19 cellular contexts compared by ENCODE assay signal in genomic region chr5:80928073-80928472, GRCh38. TPM values are rescaled to one million over a fixed set of nuclear protein-coding genes. Genes with fewer than 3 reads are reported as not detected.
DNase-seq lines count a peak whose midpoint lies in the region; ATAC-seq, FAIRE-seq and TF ChIP-seq lines count a peak whose summit lies in the region.
"Had no signal": no experiment of that assay in that cellular context is flagged by ENCODE, and none has a peak within 500 bp of the region (broad histone marks: within the 10 kb centered on the region; RNA-seq: fewer than 3 reads in every experiment).

No MANE protein-coding gene starts in this region.

- peaks cover 2 to 9% of the 10 kb centered on the region in 2 experiments; a peak in 3 of 5 replicates for H3K27me3 ChIP-seq in K562 (ENCODE audit: control insufficient read depth in 2 of 2, insufficient read depth in 2 of 2, low read length in 2 of 2)
- H3K27me3 ChIP-seq in Peyer's patch: no peaks in the 10 kb centered on the region

- no peaks in the 10 kb centered on the region for H3K4me1 ChIP-seq in K562 (replicated peaks in 1 of 2; ENCODE audit: control insufficient read depth in 2 of 2, insufficient read depth in 2 of 2, low read length in 2 of 2)
- H3K4me1 ChIP-seq in Peyer's patch: no peaks in the 10 kb centered on the region

- intact Hi-C loops in K562 (cut with micrococcal nuclease): no loop called here

- in situ Hi-C loops in K562 (cut with MboI): no loop called here

- H3K9me1 ChIP-seq in K562 (ENCODE audit: control insufficient read depth, insufficient read depth, low read length): no peaks in the 10 kb centered on the region

- H3K9ac ChIP-seq in K562 (ENCODE audit: insufficient read depth in 1 of 2, low read depth in 2 of 2, low read length in 2 of 2): no peak overlapping the region

- peak; percentile 22 for DNase-seq in GM12864 (ENCODE audit: low read depth)
- peak in 1 of 4 experiments; percentile 3 for DNase-seq in K562 (ENCODE audit: extremely low read depth in 1 of 4, low spot score in 3 of 4)
- no peak for DNase-seq in Peyer's patch
- DNase-seq in NCI-H1436 treated with DMSO at 0.1 percent for 48 hours (lab: John Stamatoyannopoulos, UW): no peak
- no peak for DNase-seq in NCI-H345 treated with DMSO at 0.1 percent for 48 hours (lab: John Stamatoyannopoulos, UW; ENCODE audit: unreplicated experiment)
- DNase-seq in glomerular visceral epithelial cell (ENCODE audit: extremely low spot score): no peak
- DNase-seq: 8988T, COR-L47, DMS 273 treated with DMSO at 0.1 percent for 48 hours, NCI-H1092 treated with DMSO at 0.1 percent for 48 hours, NCI-H2081 treated with DMSO at 0.1 percent for 48 hours, NCI-H510A, NCI-H774, PC-3 had no signal

- no peak overlapping the region for H3K4me3 ChIP-seq in GM12864 (ENCODE audit: low read depth, low read length)
- no peak overlapping the region for H3K4me3 ChIP-seq in K562
- H3K4me3 ChIP-seq in Peyer's patch: no peak overlapping the region

- no peak for TF ChIP-seq RAD21 in K562 (CRISPR knock-in tag; conservative IDR thresholded peaks at IDR 0.05 in 1 of 2, IDR thresholded peaks at IDR 0.05 in 1 of 2)

- TF ChIP-seq EP300 in K562 (IDR thresholded peaks at IDR 0.05; ENCODE audit: low read length): no peak

- H4K20me1 ChIP-seq in K562 (replicated peaks; ENCODE audit: control insufficient read depth, insufficient read depth, low read length): no peaks in the 10 kb centered on the region

- POLR2A ChIA-PET in K562 (lab: Yijun Ruan, JAX): interaction anchor here (0.6 kb wide), 1 partner anchor 525 kb away, joined by 3 read pairs; no protein-coding TSS in a partner anchor

- CTCF ChIA-PET in K562 (lab: Yijun Ruan, JAX; ENCODE audit: low intra/inter-chr PET ratio): no interaction called here

- WGBS in K562 (ENCODE audit: insufficient coverage, low coverage, missing lambda C conversion rate): 0% methylated on average over 2 of the region's 2 CpGs

- TF ChIP-seq CTCF in GM12864 (IDR thresholded peaks at IDR 0.05; ENCODE audit: low read depth, low read length, missing control alignments) (no peak), K562 (IDR thresholded peaks at IDR 0.05 in 2 of 3, conservative IDR thresholded peaks at IDR 0.05 in 1 of 3; ENCODE audit: insufficient read depth in 2 of 3, low read depth in 1 of 3, low read length in 3 of 3) (no peak), Peyer's patch (IDR thresholded peaks at IDR 0.05) (no peak)

- H2AFZ ChIP-seq in K562 (ENCODE audit: low read depth, low read length): no peak overlapping the region

- ATAC-seq in GM18868 (IDR thresholded peaks at IDR 0.05; ENCODE audit: unreplicated experiment) (peak; percentile 64), HG03175 (IDR thresholded peaks at IDR 0.05; ENCODE audit: unreplicated experiment) (peak; percentile 71), K562 (no peak)
- ATAC-seq: PC-3 had no signal

- FAIRE-seq in K562 (lab: Jason Lieb, UNC): no peak
- FAIRE-seq: G401.6, H1 had no signal

- no peaks in the 10 kb centered on the region for H3K79me2 ChIP-seq in K562 (ENCODE audit: control insufficient read depth, insufficient read depth, low read length)

- no peak overlapping the region for H3K27ac ChIP-seq in K562 (ENCODE audit: extremely low read depth, low read depth, low read length)
- H3K27ac ChIP-seq in Peyer's patch: no peak overlapping the region
- H3K27ac ChIP-seq: RWPE1 had no signal

- no peaks in the 10 kb centered on the region for H3K9me3 ChIP-seq in K562 (replicated peaks; ENCODE audit: control insufficient read depth, insufficient read depth, low read depth, low read length)
- H3K9me3 ChIP-seq in Peyer's patch: no peaks in the 10 kb centered on the region

- BruUV-seq in K562 (replicated peaks; lab: Mats Ljungman, UMichigan): no TSS peak

- H3K36me3 ChIP-seq in K562 (ENCODE audit: control insufficient read depth, insufficient read depth, low read length): no peaks in the 10 kb centered on the region
- H3K36me3 ChIP-seq in Peyer's patch: no peaks in the 10 kb centered on the region

- H3K4me2 ChIP-seq in K562 (ENCODE audit: insufficient read depth, low read length): no peak overlapping the region

- no peak for TF ChIP-seq POLR2A in K562 (conservative IDR thresholded peaks at IDR 0.05)
- TF ChIP-seq POLR2A in Peyer's patch (IDR thresholded peaks at IDR 0.05): no peak

TF ChIP-seq in K562, 482 proteins besides CTCF, POLR2A, EP300 and RAD21:
- no peak for TF ChIP-seq ZNF277 (CRISPR knock-in tag; IDR thresholded peaks at IDR 0.05; ENCODE audit: borderline replicate concordance)
- TF ChIP-seq JUND (IDR thresholded peaks at IDR 0.05; ENCODE audit: borderline replicate concordance, low read depth, low read length): no peak
- TF ChIP-seq JUND (tag; IDR thresholded peaks at IDR 0.05; ENCODE audit: borderline replicate concordance, low read depth, low read length): peak; percentile 11; the same call in 1 of the 3 replicates

RNA-seq across cellular contexts. Expression of gene RASGRF2, which starts 32.1 kb away (rescaled TPM):
- not detected in 2 replicates for total RNA-seq in K562 (2011; cell fraction: chromatin; rRNA removed; ENCODE audit: low replicate concordance)
- total RNA-seq in K562 (2011; cell fraction: nucleolus; rRNA removed): not detected in 2 replicates
- 0.22 TPM in 1 of 2 replicates, not detected in the other for total RNA-seq in K562 (2011; cell fraction: nucleoplasm; rRNA removed)
- not detected in 2 replicates for total RNA-seq in K562 (2014; rRNA removed)
- not detected in 2 replicates for total RNA-seq in K562 (2014; rRNA removed; fragmentation: Illumina TruSeq; extraction: Trizol)
- 0.08 and 0.22 TPM in 2 replicates for total RNA-seq in K562 (2015; rRNA removed; fragmentation: Illumina TruSeq; extraction: Trizol)
- 0.04 and 0.09 TPM in 2 replicates for total RNA-seq in K562 (2021)
- polyA plus RNA-seq in K562 (2011; rRNA removed): 0.01 and 0.07 TPM in 2 replicates
- not detected in 2 replicates for polyA plus RNA-seq in K562 (2011; cell fraction: cytosol; rRNA removed)
- 0.06 and 0.07 TPM in 2 replicates for polyA plus RNA-seq in K562 (2011; cell fraction: nucleus; rRNA removed)
- polyA plus RNA-seq in K562 (2012): 0.05 and 0.07 TPM in 2 replicates
- 0.03 TPM in 1 of 2 replicates, not detected in the other for polyA plus RNA-seq in K562 (2014; fragmentation: Illumina TruSeq; extraction: Trizol)
- under 1 TPM; 0.06 to 0.10 TPM for polyA plus RNA-seq in K562 (2014; fragmentation: Nextera tagmentation; extraction: Ambion mirVana)
- 0.08 TPM in 2 replicates for polyA plus RNA-seq in K562 (2014; rRNA removed)
- 0.09 and 0.18 TPM in 2 replicates for polyA minus RNA-seq in K562 (2011; rRNA and poly(A)+ RNA removed)
- polyA minus RNA-seq in K562 (2011; cell fraction: cytosol; rRNA and poly(A)+ RNA removed): not detected in 2 replicates
- polyA minus RNA-seq in K562 (2011; cell fraction: nucleus; rRNA and poly(A)+ RNA removed): 0.27 and 0.44 TPM in 2 replicates
- total RNA-seq in Peyer's patch: 10 to 100 TPM in 2 of 4 donors, 1 to 10 TPM in 2; 6.0 to 17.3 (median 8.7) TPM

Comparison
In these comparisons a context has a peak if more than half of its experiments do, and no peak if none do; other contexts are left out.
1. RNA of gene RASGRF2, which starts 32.1 kb away (total RNA-seq): 6.0 to 17.3 TPM in Peyer's patch; 0.04 to 0.22 TPM in K562; every median in the first group is over 4 times any median in the second.